24 cellular contexts compared by ENCODE assay signal in genomic region chr10:14328881-14329280, GRCh38.
"Had no signal": no experiment of that assay in that cellular context is flagged by ENCODE, and none has a peak within 500 bp of the region (broad histone marks: within the 10 kb centered on the region; RNA-seq: fewer than 3 reads in every experiment).

No MANE protein-coding gene starts in this region.

- H3K36me3 ChIP-seq: gastroesophageal sphincter, heart left ventricle, left lung, neural progenitor cell, right lobe of liver, suprapubic skin, transverse colon, vagina had no signal

- H3K79me2 ChIP-seq: hepatocyte had no signal

- H3K27ac Mint-ChIP-seq: naive thymus-derived CD4-positive, alpha-beta T cell; nephron; neural progenitor cell; stimulated activated naive B cell treated with anti-CD40 and anti-IgM and Interleukin-4, amounts not matched to agents 10 μg/mL and 1 μg/mL and 100 μg/mL, for 72 hours; stimulated activated naive CD8-positive, alpha-beta T cell treated with anti-CD3 and anti-CD28 coated beads, Interleukin-15, Interleukin-2, amounts not matched to agents 100 ng/mL and 50 ng/mL, for 24 hours had no signal

- ATAC-seq: esophagus mucosa; foreskin keratinocyte; gastroesophageal sphincter; heart left ventricle; left cardiac atrium; left lung; naive thymus-derived CD4-positive, alpha-beta T cell; right lobe of liver; stimulated activated naive B cell treated with anti-CD40 and anti-IgM and Interleukin-4, amounts not matched to agents 10 μg/mL and 1 μg/mL and 100 μg/mL, for 72 hours had no signal

- H3K9me3 ChIP-seq: gastroesophageal sphincter, heart left ventricle, left lung, right lobe of liver, suprapubic skin, transverse colon, vagina had no signal

- H3K9me3 Mint-ChIP-seq: naive thymus-derived CD4-positive, alpha-beta T cell; nephron; neural progenitor cell; stimulated activated naive B cell treated with anti-CD40 and anti-IgM and Interleukin-4, amounts not matched to agents 10 μg/mL and 1 μg/mL and 100 μg/mL, for 72 hours; stimulated activated naive CD8-positive, alpha-beta T cell treated with anti-CD3 and anti-CD28 coated beads, Interleukin-15, Interleukin-2, amounts not matched to agents 100 ng/mL and 50 ng/mL, for 24 hours had no signal

- H3K27ac ChIP-seq: epithelial cell of prostate, foreskin keratinocyte, gastroesophageal sphincter, heart left ventricle, hepatocyte, left lung, neural progenitor cell, right lobe of liver, suprapubic skin, transverse colon, vagina had no signal

- H3K27me3 ChIP-seq: hepatocyte, neural progenitor cell, right lobe of liver, vagina had no signal

- H3K4me2 ChIP-seq: hepatocyte had no signal

- H3K4me1 ChIP-seq: foreskin keratinocyte, heart left ventricle, left lung, right lobe of liver, suprapubic skin, vagina had no signal

- H2AFZ ChIP-seq: hepatocyte had no signal

- H3K36me3 Mint-ChIP-seq: neural progenitor cell; stimulated activated naive B cell treated with anti-CD40 and anti-IgM and Interleukin-4, amounts not matched to agents 10 μg/mL and 1 μg/mL and 100 μg/mL, for 72 hours had no signal

- DNase-seq: cortex of kidney; effector CD4-positive, alpha-beta T cell; heart left ventricle; left cardiac atrium; left lung; mesendoderm; midbrain; naive thymus-derived CD4-positive, alpha-beta T cell; right lobe of liver; small intestine; stimulated activated CD4-positive, alpha-beta T cell treated with anti-CD3 and anti-CD28 coated beads, Interleukin-15, amount 100 ng/mL, for 24 hours; stimulated activated CD4-positive, alpha-beta T cell treated with anti-CD3 and anti-CD28 coated beads, Interleukin-2, amount 100 ng/mL, for 48 hours; stimulated activated naive B cell treated with anti-CD40 and anti-IgM and Interleukin-4, amounts not matched to agents 10 μg/mL and 1 μg/mL and 100 μg/mL, for 72 hours; transverse colon had no signal

- H3K4me3 Mint-ChIP-seq: naive thymus-derived CD4-positive, alpha-beta T cell; neural progenitor cell; stimulated activated naive B cell treated with anti-CD40 and anti-IgM and Interleukin-4, amounts not matched to agents 10 μg/mL and 1 μg/mL and 100 μg/mL, for 72 hours; stimulated activated naive CD8-positive, alpha-beta T cell treated with anti-CD3 and anti-CD28 coated beads, Interleukin-15, Interleukin-2, amounts not matched to agents 100 ng/mL and 50 ng/mL, for 24 hours had no signal

- H3K4me3 ChIP-seq: gastroesophageal sphincter, heart left ventricle, hepatocyte, left lung, neural progenitor cell, right lobe of liver, suprapubic skin, transverse colon, vagina had no signal

- H3K9ac ChIP-seq: neural progenitor cell had no signal
